Comparison of ENCODE assay signal across 16 cellular contexts in the genomic region with DNA sequence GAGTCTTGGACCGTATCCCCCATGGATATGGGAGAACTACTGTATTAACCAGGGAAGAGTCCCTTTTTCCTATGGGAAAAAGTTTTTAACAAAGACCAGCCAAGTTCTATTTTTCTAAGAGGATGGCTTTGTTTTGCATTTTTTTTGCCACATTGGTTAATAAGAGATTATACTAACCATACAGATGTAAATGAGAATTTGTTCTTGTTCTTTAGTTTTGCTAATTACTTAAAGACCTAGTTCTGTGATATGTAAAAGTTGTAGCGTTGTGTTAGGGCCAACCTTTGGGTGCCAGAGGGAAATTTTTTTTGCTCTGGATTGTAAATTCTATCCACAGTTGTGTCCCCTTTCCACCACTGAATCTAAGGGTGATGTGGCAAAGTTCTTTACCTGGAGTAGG. TPM values are rescaled to one million over a fixed set of nuclear protein-coding genes. Genes with fewer than 3 reads are reported as not detected.
DNase-seq lines count a peak whose midpoint lies in the region; ATAC-seq and TF ChIP-seq lines count a peak whose summit lies in the region.
"Had no signal": no experiment of that assay in that cellular context is flagged by ENCODE, and none has a peak within 500 bp of the region (broad histone marks: within the 10 kb centered on the region; RNA-seq: fewer than 3 reads in every experiment).

No MANE protein-coding gene starts in this region.

- H3K4me3 ChIP-seq in CD8-positive, alpha-beta T cell (ENCODE audit: low read depth, low read length) = no peak overlapping the region
- H3K4me3 ChIP-seq in GM23338 = no peak overlapping the region
- H3K4me3 ChIP-seq: ovary, thyroid gland had no signal

- H3K36me3 ChIP-seq in CD8-positive, alpha-beta T cell (ENCODE audit: insufficient read depth, low read length) = no peaks in the 10 kb centered on the region
- H3K36me3 ChIP-seq in GM23338 (ENCODE audit: insufficient read depth) = no peaks in the 10 kb centered on the region
- H3K36me3 ChIP-seq: ovary, thyroid gland had no signal

- peak overlapping the region; percentile 58 for H3K27ac Mint-ChIP-seq in CD8-positive, alpha-beta T cell
- H3K27ac Mint-ChIP-seq in GM23338 (no peak overlapping the region), immature natural killer cell (peak overlapping the region; percentile 41 to 81 (median 74))
- peak overlapping the region; percentile 11 for H3K27ac Mint-ChIP-seq in activated T-helper 17 cell treated with anti-CD3 and anti-CD28 coated beads, Interleukin-2, amount 50 U/mL, for 72 hours
- H3K27ac Mint-ChIP-seq: WTC11 had no signal

- H3K4me1 Mint-ChIP-seq in CD8-positive, alpha-beta T cell (ENCODE audit: low read depth) = peaks cover 67% of the 10 kb centered on the region
- peaks cover 19% of the 10 kb centered on the region for H3K4me1 Mint-ChIP-seq in GM23338
- peaks cover 34% of the 10 kb centered on the region for H3K4me1 Mint-ChIP-seq in activated T-helper 17 cell treated with anti-CD3 and anti-CD28 coated beads, Interleukin-2, amount 50 U/mL, for 72 hours
- H3K4me1 Mint-ChIP-seq in immature natural killer cell = peaks cover 61 to 71% of the 10 kb centered on the region in 2 donors

- peaks cover 18% of the 10 kb centered on the region for H4K20me1 ChIP-seq in GM23338 (replicated peaks; ENCODE audit: insufficient read depth)

- no peak overlapping the region for H3K4me2 ChIP-seq in GM23338

- peaks cover 61% of the 10 kb centered on the region for H3K4me1 ChIP-seq in CD8-positive, alpha-beta T cell (ENCODE audit: insufficient read depth, low read length)
- H3K4me1 ChIP-seq in GM23338 (ENCODE audit: insufficient read depth) = peaks cover 7% of the 10 kb centered on the region; the same call in 1 of the 2 replicates

- no peak overlapping the region for H3K27ac ChIP-seq in CD8-positive, alpha-beta T cell (ENCODE audit: low read depth, low read length)
- H3K27ac ChIP-seq in GM23338 (ENCODE audit: low read depth) = no peak overlapping the region
- H3K27ac ChIP-seq: ovary, thyroid gland had no signal

- TF ChIP-seq CTCF in CD8-positive, alpha-beta T cell (IDR thresholded peaks at IDR 0.05) = no peak
- no peak for TF ChIP-seq CTCF in GM23338 (conservative IDR thresholded peaks at IDR 0.05; ENCODE audit: low read depth in 2 of 2)

- POLR2A ChIA-PET in CD8-positive, alpha-beta T cell (lab: Charles Lee) = interaction anchor here (0.8 kb wide), 1 partner anchor 213 kb away, joined by 3 read pairs; no protein-coding TSS in a partner anchor

- no peaks in the 10 kb centered on the region for H3K79me2 ChIP-seq in GM23338 (replicated peaks; ENCODE audit: insufficient read depth)

- TF ChIP-seq POLR2A in GM18505 (IDR thresholded peaks at IDR 0.05; ENCODE audit: borderline replicate concordance, extremely low read depth, insufficient read depth, insufficient read length) = no peak

- no peak for ATAC-seq in CD8-positive, alpha-beta T cell
- peak; percentile 3; the same call in 2 of the 3 replicates for ATAC-seq in GM23338
- no peak for ATAC-seq in activated T-helper 17 cell treated with anti-CD3 and anti-CD28 coated beads, Interleukin-2, amount 50 U/mL, for 72 hours (replicated peaks)
- no peak for ATAC-seq in GM18505 (IDR thresholded peaks at IDR 0.05; ENCODE audit: unreplicated experiment)
- ATAC-seq in HG02588 (IDR thresholded peaks at IDR 0.05; ENCODE audit: unreplicated experiment) = no peak
- ATAC-seq: WTC11 had no signal

- no peaks in the 10 kb centered on the region for H3K9me3 ChIP-seq in CD8-positive, alpha-beta T cell (ENCODE audit: low read length)
- H3K9me3 ChIP-seq: ovary, thyroid gland had no signal

- H2AFZ ChIP-seq in GM23338 = no peak overlapping the region

- no peak for DNase-seq in CD8-positive, alpha-beta T cell
- peak; percentile 54 for DNase-seq in GM23338 (ENCODE audit: low spot score)
- DNase-seq in immature natural killer cell = no peak
- DNase-seq in NOMO-1 (lab: John Stamatoyannopoulos, UW; ENCODE audit: unreplicated experiment in 2 of 2) = no peak
- DNase-seq: amniotic stem cell; NCI-H1694; NK-92 treated with Interleukin-12 subunit alpha and Interleukin-12 subunit beta, amount 100 ng/mL, for 24 hours; ovary; SHP77; stimulated activated CD4-positive, alpha-beta T cell treated with anti-CD3 and anti-CD28 coated beads, Interleukin-4, amount 100 ng/mL, for 4 hours; thyroid gland had no signal

- CTCF ChIA-PET in CD8-positive, alpha-beta T cell (lab: Charles Lee) = no interaction called here

- H3K9me2 ChIP-seq in GM23338 (ENCODE audit: insufficient read depth) = no peaks in the 10 kb centered on the region

- no peaks in the 10 kb centered on the region for H3K27me3 ChIP-seq in CD8-positive, alpha-beta T cell (ENCODE audit: insufficient read depth, low read length)
- H3K27me3 ChIP-seq in GM23338 (ENCODE audit: insufficient read depth) = peaks cover 97% of the 10 kb centered on the region
- H3K27me3 ChIP-seq: ovary, thyroid gland had no signal

- peaks cover 24% of the 10 kb centered on the region for H3K36me3 Mint-ChIP-seq in CD8-positive, alpha-beta T cell
- H3K36me3 Mint-ChIP-seq in GM23338 (ENCODE audit: low read depth) = no peaks in the 10 kb centered on the region
- peaks cover 33% of the 10 kb centered on the region for H3K36me3 Mint-ChIP-seq in activated T-helper 17 cell treated with anti-CD3 and anti-CD28 coated beads, Interleukin-2, amount 50 U/mL, for 72 hours (ENCODE audit: low read depth)
- H3K36me3 Mint-ChIP-seq in immature natural killer cell = no peaks in the 10 kb centered on the region
- H3K36me3 Mint-ChIP-seq: WTC11 had no signal

- H3K4me3 Mint-ChIP-seq in CD8-positive, alpha-beta T cell = no peak overlapping the region
- H3K4me3 Mint-ChIP-seq in GM23338 (no peak overlapping the region), immature natural killer cell (peak overlapping the region in 1 of 5 donors; percentile 47)
- H3K4me3 Mint-ChIP-seq in activated T-helper 17 cell treated with anti-CD3 and anti-CD28 coated beads, Interleukin-2, amount 50 U/mL, for 72 hours = peak overlapping the region; percentile 70
- H3K4me3 Mint-ChIP-seq: T-helper 1 cell treated with Interleukin-12 subunit alpha and Interleukin-12 subunit beta and Interleukin-4 antibody, amounts not matched to agents 30 μg/mL and 1 μg/mL, for 36 hours; WTC11 had no signal

- H3F3A ChIP-seq in GM23338 (replicated peaks; ENCODE audit: low read depth) = peaks cover 6% of the 10 kb centered on the region; the same call in 1 of the 2 replicates

- no peaks in the 10 kb centered on the region for H3K9me3 Mint-ChIP-seq in CD8-positive, alpha-beta T cell
- no peaks in the 10 kb centered on the region; the same call in 2 of the 3 replicates for H3K9me3 Mint-ChIP-seq in GM23338
- no peaks in the 10 kb centered on the region for H3K9me3 Mint-ChIP-seq in activated T-helper 17 cell treated with anti-CD3 and anti-CD28 coated beads, Interleukin-2, amount 50 U/mL, for 72 hours
- H3K9me3 Mint-ChIP-seq in immature natural killer cell = no peaks in the 10 kb centered on the region
- H3K9me3 Mint-ChIP-seq: T-helper 1 cell treated with Interleukin-12 subunit alpha and Interleukin-12 subunit beta and Interleukin-4 antibody, amounts not matched to agents 30 μg/mL and 1 μg/mL, for 36 hours; WTC11 had no signal

- no peaks in the 10 kb centered on the region for H3K27me3 Mint-ChIP-seq in CD8-positive, alpha-beta T cell (ENCODE audit: low read depth)
- H3K27me3 Mint-ChIP-seq in GM23338 (ENCODE audit: insufficient read depth, low read depth, poor library complexity) (peaks cover 76% of the 10 kb centered on the region), immature natural killer cell (ENCODE audit: low read depth in 3 of 3) (peaks cover 0 to 6% (median 4%) of the 10 kb centered on the region in 3 donors)
- H3K27me3 Mint-ChIP-seq in activated T-helper 17 cell treated with anti-CD3 and anti-CD28 coated beads, Interleukin-2, amount 50 U/mL, for 72 hours = no peaks in the 10 kb centered on the region

- intact Hi-C loops in CD8-positive, alpha-beta T cell (cut with DNase I, micrococcal nuclease) = loop anchor here (5.0 to 10.0 kb wide), 5 partner anchors 36 to 1338 kb away; a partner anchor contains a TSS

TF ChIP-seq in GM23338, 12 proteins besides CTCF, POLR2A, EP300 and RAD21:
- TF ChIP-seq NANOG (IDR thresholded peaks at IDR 0.05; ENCODE audit: borderline replicate concordance) (no peak), CREB1 (CRISPR knock-in tag; IDR thresholded peaks at IDR 0.05; ENCODE audit: low read depth) (no peak), JUNB (IDR thresholded peaks at IDR 0.05; ENCODE audit: unreplicated experiment) (no peak), POLR2AphosphoS5 (IDR thresholded peaks at IDR 0.05; ENCODE audit: low read depth) (peak; percentile 24; the same call in 1 of the 2 replicates), ZNF331 (CRISPR knock-in tag; IDR thresholded peaks at IDR 0.05; ENCODE audit: low read depth) (no peak), STAT1 (IDR thresholded peaks at IDR 0.05; ENCODE audit: unreplicated experiment) (no peak), EZH2phosphoT487 (IDR thresholded peaks at IDR 0.05; ENCODE audit: unreplicated experiment) (no peak)
- TF ChIP-seq, protein P1, sequence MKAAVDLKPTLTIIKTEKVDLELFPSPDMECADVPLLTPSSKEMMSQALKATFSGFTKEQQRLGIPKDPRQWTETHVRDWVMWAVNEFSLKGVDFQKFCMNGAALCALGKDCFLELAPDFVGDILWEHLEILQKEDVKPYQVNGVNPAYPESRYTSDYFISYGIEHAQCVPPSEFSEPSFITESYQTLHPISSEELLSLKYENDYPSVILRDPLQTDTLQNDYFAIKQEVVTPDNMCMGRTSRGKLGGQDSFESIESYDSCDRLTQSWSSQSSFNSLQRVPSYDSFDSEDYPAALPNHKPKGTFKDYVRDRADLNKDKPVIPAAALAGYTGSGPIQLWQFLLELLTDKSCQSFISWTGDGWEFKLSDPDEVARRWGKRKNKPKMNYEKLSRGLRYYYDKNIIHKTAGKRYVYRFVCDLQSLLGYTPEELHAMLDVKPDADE (IDR thresholded peaks at IDR 0.05) = no peak
TF ChIP-seq in GM23338: peak in this region for 1.

RNA-seq across cellular contexts. Expression of a gene that starts 2.8 kb away (rescaled TPM):
- 10 to 100 TPM; 34.9 TPM for total RNA-seq in CD8-positive, alpha-beta T cell
- total RNA-seq in GM23338 (2014; rRNA removed; shearing (Covaris generic)) = 0.93 and 1.3 TPM in 2 replicates
- 1.3 and 2.6 TPM in 2 replicates for polyA plus RNA-seq in GM23338 (2016; fragmentation: Nextera tagmentation; extraction: Ambion mirVana)
- total RNA-seq in activated T-helper 17 cell treated with anti-CD3 and anti-CD28 coated beads, Interleukin-2, amount 50 U/mL, for 72 hours = 10 to 100 TPM; 25.2 to 60.6 TPM
- polyA plus RNA-seq in immature natural killer cell = 100 to 1,000 TPM in 1 of 3 donors, 10 to 100 TPM in 2; 59.6 to 144 (median 95.3) TPM

Comparison
In these comparisons a context has a peak if more than half of its experiments do, and no peak if none do; other contexts are left out.
1. RNA of a gene that starts 2.8 kb away (total RNA-seq): 25.2 to 60.6 TPM in activated T-helper 17 cell treated with anti-CD3 and anti-CD28 coated beads, Interleukin-2, amount 50 U/mL, for 72 hours and 34.9 TPM in CD8-positive, alpha-beta T cell; 0.93 to 1.3 TPM in GM23338; every median in the first group is over 10 times any median in the second.